ENCODE assay signal across 8 cellular contexts in the genomic region with DNA sequence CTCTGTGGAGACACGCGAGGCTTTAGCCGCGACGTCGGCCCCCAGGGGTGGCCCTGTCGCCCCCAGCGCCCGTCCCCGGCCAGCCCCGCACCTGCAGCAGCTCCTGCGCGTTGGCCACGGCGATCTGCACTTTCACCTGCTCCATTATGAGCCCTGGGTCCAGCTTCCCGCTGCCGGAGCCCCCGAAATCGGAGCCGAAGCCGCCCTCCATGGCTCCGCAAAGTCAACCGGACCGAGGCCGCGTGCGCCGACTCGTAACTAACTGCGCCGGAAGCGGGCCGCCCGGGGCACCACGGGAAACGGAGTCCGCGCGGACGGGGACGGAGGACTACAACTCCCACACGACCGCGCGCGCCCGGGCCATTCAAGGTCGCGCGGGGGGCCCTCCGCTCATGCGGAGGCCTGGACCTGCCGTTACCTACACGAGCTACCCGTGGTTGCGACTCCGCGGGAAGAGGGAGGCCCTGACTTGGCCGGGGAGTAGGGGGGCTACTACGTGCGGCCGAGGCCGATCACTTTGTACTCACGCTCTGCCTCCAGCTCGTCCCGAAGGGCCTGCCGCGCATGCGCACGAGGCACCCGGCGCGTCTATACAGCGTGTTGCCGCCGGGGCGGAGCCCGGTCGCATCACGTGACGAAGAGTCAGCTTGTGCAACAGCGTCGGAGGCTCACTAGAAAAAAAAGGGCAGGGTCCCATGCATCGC. TPM values are rescaled to one million over a fixed set of nuclear protein-coding genes. Genes with fewer than 3 reads are reported as not detected.
DNase-seq lines count a peak whose midpoint lies in the region; ATAC-seq, FAIRE-seq and TF ChIP-seq lines count a peak whose summit lies in the region.

Gene TIMM13 (minus strand): TSS at position 264 of the 704 bp plus-strand sequence. CDS start 53 bp downstream, at position 211.

- DNase-seq in AG08395 (ENCODE audit: low spot score) (peak; percentile 98), NCI-H226 (peak; percentile 88), mammary epithelial cell (peak; percentile 92), iPS-NIHi11 (ENCODE audit: low spot score) (peak; percentile 94), small intestine (peak; percentile 97)

- intact Hi-C loops in mammary epithelial cell (cut with micrococcal nuclease), result loop anchor here (1.0 to 2.0 kb wide), 3 partner anchors 35 to 183 kb away; no protein-coding TSS in a partner anchor

- H2AFZ ChIP-seq in mammary epithelial cell (ENCODE audit: low read depth, low read length), result peak within 1 kb of the TSS; percentile 87

- H3K4me1 ChIP-seq in mammary epithelial cell (ENCODE audit: insufficient read depth, low read length), result peaks cover 23% of the 10 kb centered on the region
- H3K4me1 ChIP-seq in small intestine (ENCODE audit: control insufficient read depth in 2 of 2, insufficient read depth in 1 of 2, low read depth in 1 of 2, low read length in 1 of 2), result peaks cover 0 to 3% of the 10 kb centered on the region in 2 donors

- peak within 1 kb of the TSS; percentile 43 for H3K9ac ChIP-seq in mammary epithelial cell (ENCODE audit: insufficient read depth, low read length)

- BruUV-seq in mammary epithelial cell (replicated peaks; lab: Mats Ljungman, UMichigan), result no TSS peak

- CTCF ChIA-PET in mammary epithelial cell (lab: Charles Lee; ENCODE audit: low non-redundant PET), result interaction anchor here (0.5 kb wide), 1 partner anchor 210 kb away, joined by 22 read pairs; no protein-coding TSS in a partner anchor

- H3K27ac ChIP-seq in mammary epithelial cell (ENCODE audit: insufficient read depth, low read depth, low read length) (peak within 1 kb of the TSS; percentile 74), small intestine (ENCODE audit: low read depth in 1 of 2, low read length in 1 of 2) (peak within 1 kb of the TSS; percentile 79 to 99)

- in situ Hi-C loops in GM18951 (cut with MboI; ENCODE audit: low sequenced_read_pairs, unreplicated experiment), result no loop called here
- in situ Hi-C loops in mammary epithelial cell (cut with MboI; ENCODE audit: low sequenced_read_pairs in 2 of 2), result no loop called here

- H3K79me2 ChIP-seq in mammary epithelial cell (ENCODE audit: insufficient read depth, low read length), result peaks cover 44% of the 10 kb centered on the region

- 1% methylated on average over 22 of the region's 84 CpGs for WGBS in mammary epithelial cell (ENCODE audit: low coverage, missing lambda C conversion rate)
- WGBS in small intestine, 3 donors, result 0% methylated on average over 72 to 84 of the region's 84 CpGs

- TF ChIP-seq CTCF in WI38 (IDR thresholded peaks at IDR 0.05; ENCODE audit: low read depth, low read length), result no peak
- TF ChIP-seq CTCF in mammary epithelial cell (conservative IDR thresholded peaks at IDR 0.05 in 1 of 2, IDR thresholded peaks at IDR 0.05 in 1 of 2; ENCODE audit: extremely low read depth in 1 of 2, insufficient read depth in 1 of 2, low read depth in 1 of 2, low read length in 2 of 2), result no peak

- peak within 1 kb of the TSS; percentile 91 for H3K4me3 ChIP-seq in WI38 (ENCODE audit: low read depth, low read length)
- H3K4me3 ChIP-seq in mammary epithelial cell (replicated peaks in 1 of 3; ENCODE audit: insufficient read depth in 1 of 3, low read depth in 2 of 3, low read length in 3 of 3), result peak within 1 kb of the TSS; percentile 53 to 99 (median 77)
- peak within 1 kb of the TSS; percentile 69 to 74 for H3K4me3 ChIP-seq in small intestine (ENCODE audit: low read depth in 1 of 2, low read length in 2 of 2)

- peak within 1 kb of the TSS; percentile 90 for H3K4me2 ChIP-seq in mammary epithelial cell (ENCODE audit: insufficient read depth, low read depth, low read length)

- H3K27me3 ChIP-seq in mammary epithelial cell (ENCODE audit: insufficient read depth, low read length) (no peaks in the 10 kb centered on the region), small intestine (ENCODE audit: control insufficient read depth in 2 of 2, insufficient read depth in 2 of 2, low read length in 2 of 2) (no peaks in the 10 kb centered on the region)

- H3K36me3 ChIP-seq in mammary epithelial cell (ENCODE audit: insufficient read depth, low read length), result no peaks in the 10 kb centered on the region
- H3K36me3 ChIP-seq in small intestine (ENCODE audit: control insufficient read depth in 2 of 2, insufficient read depth in 2 of 2, low read length in 2 of 2), result peaks cover 2 to 3% of the 10 kb centered on the region in 2 donors

- TF ChIP-seq POLR2A in GM18951 (IDR thresholded peaks at IDR 0.05; ENCODE audit: extremely low read depth, insufficient read depth, insufficient read length), result peak; percentile 78

- H4K20me1 ChIP-seq in mammary epithelial cell (ENCODE audit: insufficient read depth, low read length), result peaks cover 2% of the 10 kb centered on the region

- ATAC-seq in HG03175 (IDR thresholded peaks at IDR 0.05; ENCODE audit: unreplicated experiment), result peak; percentile 83

- no peak for FAIRE-seq in small intestine (lab: Jason Lieb, UNC)

- H3K9me3 ChIP-seq in mammary epithelial cell (replicated peaks; ENCODE audit: insufficient read depth, low read length), result no peaks in the 10 kb centered on the region
- H3K9me3 ChIP-seq in small intestine (ENCODE audit: control insufficient read depth, low read depth), result no peaks in the 10 kb centered on the region

- dilution Hi-C loops in mammary epithelial cell (cut with HindIII; ENCODE audit: low sequenced_read_pairs), result no loop called here

RNA-seq across cellular contexts. Expression of gene TIMM13, which starts in this region (rescaled TPM):
- 100 to 1,000 TPM in 1 of 2 donors, 10 to 100 TPM in 1; 20.8 to 133 TPM for total RNA-seq in mammary epithelial cell
- 62.2 TPM for polyA plus RNA-seq in mammary epithelial cell
- polyA minus RNA-seq in mammary epithelial cell, result 3.3 TPM
- 100 to 1,000 TPM in 2 of 3 donors, 10 to 100 TPM in 1; 93.2 to 160 (median 107) TPM for polyA plus RNA-seq in small intestine

Comparison
In these comparisons a context has a peak if more than half of its experiments do, and no peak if none do; other contexts are left out.
1. Peak in every context shown above with its lines: DNase-seq, ATAC-seq, H3K4me3 ChIP-seq and H3K27ac ChIP-seq.